Comparison of ENCODE assay signal across 12 cellular contexts in genomic region chr12:4293299-4293941, GRCh38. TPM values are rescaled to one million over a fixed set of nuclear protein-coding genes. Genes with fewer than 3 reads are reported as not detected.
DNase-seq lines count a peak whose midpoint lies in the region; ATAC-seq, FAIRE-seq and TF ChIP-seq lines count a peak whose summit lies in the region.
"Had no signal": no experiment of that assay in that cellular context is flagged by ENCODE, and none has a peak within 500 bp of the region (broad histone marks: within the 10 kb centered on the region; RNA-seq: fewer than 3 reads in every experiment).

No MANE protein-coding gene starts in this region.

- H3K36me3 Mint-ChIP-seq in astrocyte (ENCODE audit: low read depth, unreplicated experiment): peaks cover 32% of the 10 kb centered on the region
- peaks cover 0 to 94% (median 7%) of the 10 kb centered on the region in 3 donors for H3K36me3 Mint-ChIP-seq in naive thymus-derived CD8-positive, alpha-beta T cell

- H3K9me3 ChIP-seq in astrocyte (ENCODE audit: insufficient read depth, low read depth, low read length) (no peaks in the 10 kb centered on the region), heart left ventricle (no peaks in the 10 kb centered on the region)
- H3K9me3 ChIP-seq: heart right ventricle had no signal

- POLR2A ChIA-PET in naive thymus-derived CD8-positive, alpha-beta T cell (lab: Charles Lee): interaction anchor here (1.0 to 2.6 kb wide), 8 partner anchors 15 to 305 kb away, joined by 3 to 14 read pairs (median 4); partner anchors contain the start of gene TIGAR

- H3K4me3 Mint-ChIP-seq in astrocyte (ENCODE audit: unreplicated experiment): no peak overlapping the region
- H3K4me3 Mint-ChIP-seq in naive thymus-derived CD8-positive, alpha-beta T cell: peak overlapping the region; percentile 58 to 85 (median 78)

- no peak for FAIRE-seq in astrocyte (lab: Jason Lieb, UNC)

- peak overlapping the region; percentile 41 for H2AFZ ChIP-seq in astrocyte (ENCODE audit: low read depth, low read length)

- TF ChIP-seq POLR2A in heart left ventricle (IDR thresholded peaks at IDR 0.05): no peak

- no peaks in the 10 kb centered on the region for H3K4me1 ChIP-seq in astrocyte (ENCODE audit: insufficient read depth, low read length)
- H3K4me1 ChIP-seq in heart left ventricle: peaks cover 2 to 80% (median 48%) of the 10 kb centered on the region in 12 donors

- H3K27me3 Mint-ChIP-seq in astrocyte (ENCODE audit: low read depth, unreplicated experiment): no peaks in the 10 kb centered on the region
- H3K27me3 Mint-ChIP-seq in naive thymus-derived CD8-positive, alpha-beta T cell: no peaks in the 10 kb centered on the region

- H3K4me2 ChIP-seq in astrocyte (ENCODE audit: low read length): peak overlapping the region; percentile 33

- peaks cover 2% of the 10 kb centered on the region for H4K20me1 ChIP-seq in astrocyte (ENCODE audit: insufficient read depth, low read length)

- H3K4me3 ChIP-seq in astrocyte (ENCODE audit: insufficient read depth, low read depth, low read length): no peak overlapping the region
- H3K4me3 ChIP-seq in heart left ventricle: no peak overlapping the region
- H3K4me3 ChIP-seq: heart right ventricle had no signal

- H3K9ac ChIP-seq in astrocyte (ENCODE audit: low read length): no peak overlapping the region

- TF ChIP-seq CTCF in astrocyte (IDR thresholded peaks at IDR 0.05; ENCODE audit: insufficient read depth, low read depth, low read length): no peak
- no peak for TF ChIP-seq CTCF in heart left ventricle (IDR thresholded peaks at IDR 0.05)

- ATAC-seq in naive thymus-derived CD8-positive, alpha-beta T cell: peak; percentile 48 to 57
- ATAC-seq in HG02852 (IDR thresholded peaks at IDR 0.05; ENCODE audit: unreplicated experiment): no peak
- no peak for ATAC-seq in heart left ventricle

- no peaks in the 10 kb centered on the region for H3K79me2 ChIP-seq in astrocyte (ENCODE audit: insufficient read depth, low read length)

- peaks cover 1% of the 10 kb centered on the region for H3K9me3 Mint-ChIP-seq in astrocyte (ENCODE audit: unreplicated experiment)
- H3K9me3 Mint-ChIP-seq in naive thymus-derived CD8-positive, alpha-beta T cell: no peaks in the 10 kb centered on the region

- H3K4me1 Mint-ChIP-seq in astrocyte (ENCODE audit: low read depth, unreplicated experiment): peaks cover 30% of the 10 kb centered on the region
- peaks cover 43 to 86% (median 67%) of the 10 kb centered on the region in 4 donors for H3K4me1 Mint-ChIP-seq in naive thymus-derived CD8-positive, alpha-beta T cell

- H3K27ac ChIP-seq in astrocyte (ENCODE audit: low read depth, low read length) (no peak overlapping the region), heart left ventricle (peak overlapping the region in 6 of 12 donors; percentile 2 to 73 (median 42))

- intact Hi-C loops in heart left ventricle (cut with DNase I): no loop called here

- H3K36me3 ChIP-seq in astrocyte (ENCODE audit: insufficient read depth, low read length) (no peaks in the 10 kb centered on the region), heart left ventricle (peaks cover 0 to 91% (median 63%) of the 10 kb centered on the region in 9 donors)

- peak overlapping the region; percentile 16 for H3K27ac Mint-ChIP-seq in astrocyte (ENCODE audit: unreplicated experiment)
- H3K27ac Mint-ChIP-seq in naive thymus-derived CD8-positive, alpha-beta T cell: peak overlapping the region; percentile 88 to 99 (median 93)

- DNase-seq in stimulated activated naive CD4-positive, alpha-beta T cell treated with Interleukin-2 at 50 U/mL for 16 hours (lab: John Stamatoyannopoulos, UW): peak; percentile 56
- no peak for DNase-seq in stimulated activated naive CD4-positive, alpha-beta T cell (lab: John Stamatoyannopoulos, UW)
- DNase-seq in astrocyte (ENCODE audit: low read depth) (no peak), NCI-H1105 treated with DMSO at 0.1 percent for 48 hours (lab: John Stamatoyannopoulos, UW) (no peak), GM19238 (ENCODE audit: insufficient read length, low spot score) (no peak), heart left ventricle (no peak)
- no peak for DNase-seq in naive thymus-derived CD8-positive, alpha-beta T cell
- DNase-seq: cerebellar nuclear complex, heart right ventricle, NCI-H1930 had no signal

- 69 to 74% (median 69%) methylated on average over 14 of the region's 14 CpGs for WGBS in heart left ventricle, 4 donors

- peaks cover 13% of the 10 kb centered on the region for H3K27me3 ChIP-seq in astrocyte (ENCODE audit: insufficient read depth, low read length)
- no peaks in the 10 kb centered on the region for H3K27me3 ChIP-seq in heart left ventricle
- H3K27me3 ChIP-seq: heart right ventricle had no signal

RNA-seq across cellular contexts. Expression of gene CCND2, which starts 19.9 kb away (rescaled TPM):
- total RNA-seq in astrocyte: 607 and 726 TPM in 2 replicates
- total RNA-seq in naive thymus-derived CD8-positive, alpha-beta T cell: 10 to 100 TPM; 89.3 to 93.3 TPM
- polyA plus RNA-seq in naive thymus-derived CD8-positive, alpha-beta T cell: 10 to 100 TPM; 69.3 to 94.1 (median 84.9) TPM
- total RNA-seq in heart left ventricle: 100 to 1,000 TPM; 157 to 620 (median 219) TPM
- polyA plus RNA-seq in heart left ventricle: 10 to 100 TPM; 48.0 to 49.4 TPM
- total RNA-seq: RPMI7951 had no signal

RNA-seq across cellular contexts. Expression of gene TIGAR, which starts 27.6 kb away (rescaled TPM):
- total RNA-seq in astrocyte: 91.7 and 95.4 TPM in 2 replicates
- 10 to 100 TPM; 10.6 to 14.0 TPM for total RNA-seq in naive thymus-derived CD8-positive, alpha-beta T cell
- 1 to 10 TPM; 2.1 to 4.2 (median 2.5) TPM for polyA plus RNA-seq in naive thymus-derived CD8-positive, alpha-beta T cell
- 10 to 100 TPM in 6 of 9 donors, 1 to 10 TPM in 3; 6.4 to 16.4 (median 14.0) TPM for total RNA-seq in heart left ventricle
- polyA plus RNA-seq in heart left ventricle: 10 to 100 TPM in 1 of 2 donors, 1 to 10 TPM in 1; 3.6 to 10.2 TPM

Comparison
In these comparisons a context has a peak if more than half of its experiments do, and no peak if none do; other contexts are left out.
1. ATAC-seq: peak in naive thymus-derived CD8-positive, alpha-beta T cell (2 of 2); none in HG02852 (single experiment) and heart left ventricle (0 of 4).